ENCODE assay signal across 8 cellular contexts in genomic region chr14:91317381-91318313, GRCh38.
A peak's percentile ranks its signal among the peaks of the same experiment; 100 is the strongest.
DNase-seq lines count a peak whose midpoint lies in the region; ATAC-seq and TF ChIP-seq lines count a peak whose summit lies in the region.

No MANE protein-coding gene starts in this region.

- peak; percentile 62 to 95 (median 82) for DNase-seq in CD4-positive, CD25-positive, alpha-beta regulatory T cell
- DNase-seq in activated CD4-positive, alpha-beta T cell treated with anti-CD3 and anti-CD28 coated beads, Interleukin-2, amount 50 U/mL, for 1 hour, result peak; percentile 73
- DNase-seq in dermis blood vessel endothelial cell (peak; percentile 43), retinal pigment epithelial cell (ENCODE audit: low read depth) (no peak), NCI-H526 (lab: John Stamatoyannopoulos, UW) (no peak), nephron progenitor cell (no peak), NCI-H187 (lab: John Stamatoyannopoulos, UW) (no peak)

- peak overlapping the region; percentile 26 for H3K4me3 ChIP-seq in CD4-positive, CD25-positive, alpha-beta regulatory T cell (ENCODE audit: low read depth, low read length)
- H3K4me3 ChIP-seq in retinal pigment epithelial cell (ENCODE audit: low read length), result no peak overlapping the region

- peak overlapping the region; percentile 39 to 90 (median 85) for H3K4me3 Mint-ChIP-seq in CD4-positive, CD25-positive, alpha-beta regulatory T cell
- H3K4me3 Mint-ChIP-seq in nephron progenitor cell, result no peak overlapping the region

- TF ChIP-seq CTCF in retinal pigment epithelial cell (conservative IDR thresholded peaks at IDR 0.05; ENCODE audit: low read depth, low read length) (peak; percentile 30), nephron progenitor cell (IDR thresholded peaks at IDR 0.05) (no peak)

- H3K9me3 Mint-ChIP-seq in CD4-positive, CD25-positive, alpha-beta regulatory T cell, result peaks cover 0 to 1% (median 0%) of the 10 kb centered on the region in 7 donors
- H3K9me3 Mint-ChIP-seq in nephron progenitor cell, result peaks cover 14% of the 10 kb centered on the region

- peaks cover 58% of the 10 kb centered on the region for H3K36me3 Mint-ChIP-seq in CD4-positive, CD25-positive, alpha-beta regulatory T cell
- H3K36me3 Mint-ChIP-seq in nephron progenitor cell (ENCODE audit: low read depth), result peaks cover 82% of the 10 kb centered on the region

- peak overlapping the region; percentile 96 to 100 (median 100) for H3K27ac Mint-ChIP-seq in CD4-positive, CD25-positive, alpha-beta regulatory T cell
- no peak overlapping the region for H3K27ac Mint-ChIP-seq in nephron progenitor cell

- H3K36me3 ChIP-seq in CD4-positive, CD25-positive, alpha-beta regulatory T cell (ENCODE audit: control insufficient read depth, insufficient read depth, low read length), result peaks cover 68% of the 10 kb centered on the region
- peaks cover 81% of the 10 kb centered on the region for H3K36me3 ChIP-seq in KOPT-K1 (ENCODE audit: insufficient read depth, low read length)

- H3K4me1 Mint-ChIP-seq in CD4-positive, CD25-positive, alpha-beta regulatory T cell, result peaks cover 11 to 92% (median 46%) of the 10 kb centered on the region in 4 donors
- peaks cover 15% of the 10 kb centered on the region for H3K4me1 Mint-ChIP-seq in nephron progenitor cell

- H3K27me3 Mint-ChIP-seq in CD4-positive, CD25-positive, alpha-beta regulatory T cell, result no peaks in the 10 kb centered on the region
- no peaks in the 10 kb centered on the region for H3K27me3 Mint-ChIP-seq in nephron progenitor cell (ENCODE audit: low read depth, poor library complexity)

- no peaks in the 10 kb centered on the region for H3K9me3 ChIP-seq in CD4-positive, CD25-positive, alpha-beta regulatory T cell (ENCODE audit: control insufficient read depth in 2 of 2, low read length in 2 of 2)
- H3K9me3 ChIP-seq in KOPT-K1 (ENCODE audit: insufficient read depth, low read length, poor library complexity, severe bottlenecking), result no peaks in the 10 kb centered on the region

- H3K27me3 ChIP-seq in CD4-positive, CD25-positive, alpha-beta regulatory T cell (ENCODE audit: control insufficient read depth, insufficient read depth, low read length), result no peaks in the 10 kb centered on the region

- ATAC-seq in CD4-positive, CD25-positive, alpha-beta regulatory T cell (ENCODE audit: low read depth in 2 of 2), result peak; percentile 67 to 71

- H3K4me1 ChIP-seq in CD4-positive, CD25-positive, alpha-beta regulatory T cell (ENCODE audit: control insufficient read depth, insufficient read depth, low read length, poor library complexity, severe bottlenecking), result peaks cover 91% of the 10 kb centered on the region

- peak overlapping the region; percentile 99 for H3K27ac ChIP-seq in CD4-positive, CD25-positive, alpha-beta regulatory T cell (ENCODE audit: insufficient read depth, low read length, poor library complexity, severe bottlenecking)
- peak overlapping the region; percentile 87 for H3K27ac ChIP-seq in KOPT-K1 (ENCODE audit: low read depth, low read length, poor library complexity, severe bottlenecking)

Comparison
In these comparisons a context has a peak if more than half of its experiments do, and no peak if none do; other contexts are left out.
1. DNase-seq: peak in CD4-positive, CD25-positive, alpha-beta regulatory T cell (3 of 3), activated CD4-positive, alpha-beta T cell treated with anti-CD3 and anti-CD28 coated beads, Interleukin-2, amount 50 U/mL, for 1 hour (single experiment) and dermis blood vessel endothelial cell (single experiment); none in retinal pigment epithelial cell (single experiment), NCI-H526 (0 of 2), nephron progenitor cell (single experiment) and NCI-H187 (0 of 2).